In genomic region chr7:140084142-140084655, GRCh38 we compare ENCODE assay signal across 17 cellular contexts.
DNase-seq lines count a peak whose midpoint lies in the region; ATAC-seq lines count a peak whose summit lies in the region.
"Had no signal": no experiment of that assay in that cellular context is flagged by ENCODE, and none has a peak within 500 bp of the region (broad histone marks: within the 10 kb centered on the region; RNA-seq: fewer than 3 reads in every experiment).

No MANE protein-coding gene starts in this region.

- H3K27me3 Mint-ChIP-seq in memory B cell = no peaks in the 10 kb centered on the region
- H3K27me3 Mint-ChIP-seq: activated naive CD4-positive, alpha-beta T cell treated with anti-CD3 and anti-CD28 coated beads, Interleukin-2, amount 50 U/mL, for 24 hours had no signal

- peak overlapping the region; percentile 76 for H3K27ac Mint-ChIP-seq in memory B cell

- DNase-seq in AML-193 (lab: John Stamatoyannopoulos, UW) (peak; percentile 86 to 92), GF-D8 (lab: John Stamatoyannopoulos, UW) (peak; percentile 71), SKM-1 treated with dmso at 0.1 percent for 144 hours (lab: John Stamatoyannopoulos, UW; ENCODE audit: unreplicated experiment) (peak; percentile 34), memory B cell (ENCODE audit: low spot score in 2 of 2) (no peak), COLO668 (lab: John Stamatoyannopoulos, UW; ENCODE audit: unreplicated experiment) (no peak), NCI-H1105 (lab: John Stamatoyannopoulos, UW) (no peak)
- no peak for DNase-seq in activated CD4-positive, CD25-positive, alpha-beta regulatory T cell treated with anti-CD3 and anti-CD28 coated beads, Interleukin-2, amount 50 U/mL, for 72 hours
- DNase-seq: activated CD8-positive, alpha-beta memory T cell treated with anti-CD3 and anti-CD28 coated beads, Interleukin-2, amount 50 U/mL, for 48 hours; body of pancreas; cortex of kidney; GOT3; NCI-H1694 treated with DMSO at 0.1 percent for 48 hours; pancreas; Right ventricle myocardium superior; testis had no signal

- H3K9me3 Mint-ChIP-seq in memory B cell = no peaks in the 10 kb centered on the region
- H3K9me3 Mint-ChIP-seq: activated naive CD4-positive, alpha-beta T cell treated with anti-CD3 and anti-CD28 coated beads, Interleukin-2, amount 50 U/mL, for 24 hours had no signal

- no peak for ATAC-seq in memory B cell (ENCODE audit: low read depth)
- ATAC-seq in HG03139 (IDR thresholded peaks at IDR 0.05; ENCODE audit: unreplicated experiment) = no peak
- ATAC-seq: body of pancreas, pancreas had no signal

- peak overlapping the region; percentile 28 for H3K4me3 Mint-ChIP-seq in memory B cell

- H3K4me1 Mint-ChIP-seq in memory B cell = peaks cover 21% of the 10 kb centered on the region

- H3K36me3 Mint-ChIP-seq in memory B cell = no peaks in the 10 kb centered on the region
- H3K36me3 Mint-ChIP-seq: activated naive CD4-positive, alpha-beta T cell treated with anti-CD3 and anti-CD28 coated beads, Interleukin-2, amount 50 U/mL, for 24 hours had no signal

Comparison
In these comparisons a context has a peak if more than half of its experiments do, and no peak if none do; other contexts are left out.
1. DNase-seq: peak in AML-193 (2 of 2), GF-D8 (single experiment) and SKM-1 treated with dmso at 0.1 percent for 144 hours (single experiment); none in memory B cell (0 of 2), activated CD4-positive, CD25-positive, alpha-beta regulatory T cell treated with anti-CD3 and anti-CD28 coated beads, Interleukin-2, amount 50 U/mL, for 72 hours (single experiment), COLO668 (single experiment) and NCI-H1105 (single experiment).